In the genomic region with DNA sequence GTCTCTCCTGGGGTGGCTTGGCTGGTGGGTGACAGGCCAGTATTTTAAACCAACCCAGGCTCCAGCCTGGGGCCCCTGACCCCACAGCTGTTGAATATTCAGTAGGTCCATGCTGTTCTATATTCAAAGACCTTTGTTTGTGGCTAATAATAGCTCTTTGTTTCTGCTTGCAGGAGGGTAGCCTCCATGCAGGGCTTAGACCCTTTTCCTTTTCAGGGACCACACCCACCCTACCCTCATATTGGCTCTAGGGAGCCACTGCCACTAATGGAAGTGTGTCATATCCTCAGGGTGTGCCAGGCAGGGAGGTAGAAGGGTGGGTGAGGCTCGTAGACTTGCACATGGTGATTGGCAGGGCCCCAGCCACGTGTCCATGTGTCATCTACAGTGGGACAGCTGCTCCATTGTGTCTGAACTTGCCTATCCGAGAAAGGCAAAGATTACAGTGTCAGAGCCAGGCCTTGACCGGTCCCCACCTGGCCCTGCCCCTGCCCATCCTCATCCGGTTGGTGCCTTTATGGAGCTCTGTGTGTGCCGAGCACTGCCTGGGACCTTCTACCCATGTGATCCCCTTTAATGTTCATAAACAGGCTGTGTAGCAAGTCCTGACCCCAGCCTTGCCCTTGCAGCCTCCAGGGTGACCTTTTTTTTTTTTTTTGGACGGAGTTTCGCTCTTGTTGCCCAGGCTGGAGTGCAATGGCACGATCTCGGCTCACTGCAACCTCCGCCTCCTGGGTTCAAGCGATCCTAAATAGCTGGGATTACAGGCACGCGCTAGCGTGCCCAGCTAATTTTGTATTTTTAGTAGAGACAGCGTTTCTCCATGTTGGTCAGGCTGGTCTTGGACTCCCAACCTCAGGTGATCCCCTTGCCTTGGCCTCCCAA, we compare ENCODE assay signal across 10 cellular contexts. TPM values are rescaled to one million over a fixed set of nuclear protein-coding genes. Genes with fewer than 3 reads are reported as not detected.
DNase-seq lines count a peak whose midpoint lies in the region; ATAC-seq and TF ChIP-seq lines count a peak whose summit lies in the region.
"Had no signal": no experiment of that assay in that cellular context is flagged by ENCODE, and none has a peak within 500 bp of the region (broad histone marks: within the 10 kb centered on the region; RNA-seq: fewer than 3 reads in every experiment).

No MANE protein-coding gene starts in this region.

- no peaks in the 10 kb centered on the region for H3K27me3 ChIP-seq in trophoblast cell (ENCODE audit: insufficient read depth, low read length)

- H3K18ac ChIP-seq in trophoblast cell (ENCODE audit: low read length), result peak overlapping the region; percentile 1

- peak overlapping the region; percentile 4 for H4K91ac ChIP-seq in trophoblast cell (ENCODE audit: low read depth, low read length)

- H2AK5ac ChIP-seq in trophoblast cell (ENCODE audit: low read length), result no peak overlapping the region

- no peak overlapping the region for H2BK12ac ChIP-seq in trophoblast cell (ENCODE audit: low read length)

- no peak overlapping the region for H2BK5ac ChIP-seq in trophoblast cell (ENCODE audit: low read depth, low read length, poor library complexity)

- peaks cover 9 to 17% of the 10 kb centered on the region in 2 experiments for H3K4me1 ChIP-seq in trophoblast cell (ENCODE audit: control insufficient read depth in 1 of 2, insufficient read depth in 2 of 2, low read length in 2 of 2)

- H3K14ac ChIP-seq in trophoblast cell (ENCODE audit: low read length), result no peak overlapping the region

- DNase-seq in ELF-1 (ENCODE audit: low read depth, low spot score), result peak; percentile 53
- peak; percentile 22 for DNase-seq in SHP77 treated with DMSO at 0.1 percent for 48 hours (lab: John Stamatoyannopoulos, UW)
- peak; percentile 27 to 62 for DNase-seq in foreskin fibroblast
- DNase-seq in trophoblast cell, result no peak
- no peak for DNase-seq in NCI-H1694 (lab: John Stamatoyannopoulos, UW)
- DNase-seq in MV-4-11 (lab: John Stamatoyannopoulos, UW), result no peak
- no peak for DNase-seq in NCI-H1048 (lab: John Stamatoyannopoulos, UW)
- DNase-seq: SIG-M5 had no signal

- no peak overlapping the region for H2AFZ ChIP-seq in trophoblast cell (ENCODE audit: insufficient read depth, low read length, poor library complexity)

- H4K8ac ChIP-seq in trophoblast cell (ENCODE audit: low read depth, low read length), result no peak overlapping the region

- H3K4me2 ChIP-seq in trophoblast cell (ENCODE audit: low read length), result no peak overlapping the region

- H3K9me3 ChIP-seq in trophoblast cell (ENCODE audit: insufficient read depth, low read depth, low read length), result no peaks in the 10 kb centered on the region

- H3K4ac ChIP-seq in trophoblast cell (ENCODE audit: low read depth, low read length), result no peak overlapping the region

- no CpG with 5 or more reads among the region's 16 CpGs for WGBS in trophoblast cell (ENCODE audit: extremely low coverage, insufficient coverage, insufficient read length)

- H3K79me2 ChIP-seq in trophoblast cell (ENCODE audit: control insufficient read depth, insufficient read depth, low read length, poor library complexity), result no peaks in the 10 kb centered on the region

- H4K12ac ChIP-seq in trophoblast cell (ENCODE audit: low read depth, low read length), result no peak overlapping the region

- TF ChIP-seq CTCF in foreskin fibroblast (IDR thresholded peaks at IDR 0.05; ENCODE audit: low read depth, low read length), result no peak

- H3K9ac ChIP-seq in trophoblast cell (ENCODE audit: low read length), result no peak overlapping the region

- peaks cover 0 to 2% of the 10 kb centered on the region in 2 experiments for H3K36me3 ChIP-seq in trophoblast cell (ENCODE audit: control insufficient read depth in 1 of 2, insufficient read depth in 2 of 2, low read length in 2 of 2)

- H3K23ac ChIP-seq in trophoblast cell (ENCODE audit: low read length), result no peak overlapping the region

- H3K4me3 ChIP-seq in foreskin fibroblast (ENCODE audit: low read depth in 1 of 2, low read length in 2 of 2), result no peak overlapping the region
- H3K4me3 ChIP-seq in trophoblast cell (ENCODE audit: low read depth, low read length), result no peak overlapping the region

- peaks cover 7% of the 10 kb centered on the region for H3K79me1 ChIP-seq in trophoblast cell (ENCODE audit: low read length)

- no peak overlapping the region for H3K27ac ChIP-seq in trophoblast cell (ENCODE audit: low read depth, low read length)

- no peak overlapping the region for H2BK120ac ChIP-seq in trophoblast cell (ENCODE audit: insufficient read depth, low read length, poor library complexity)

- no peak for ATAC-seq in HG02571 (IDR thresholded peaks at IDR 0.05; ENCODE audit: unreplicated experiment)

RNA-seq across cellular contexts. Expression of a gene that starts 22.1 kb away (rescaled TPM):
- polyA plus RNA-seq in trophoblast cell (2013), result 4.2 and 4.8 TPM in 2 replicates
- polyA plus RNA-seq: IgD-negative memory B cell had no signal

Comparison
In these comparisons a context has a peak if more than half of its experiments do, and no peak if none do; other contexts are left out.
1. DNase-seq: peak in ELF-1 (single experiment), SHP77 treated with DMSO at 0.1 percent for 48 hours (single experiment) and foreskin fibroblast (2 of 2); none in trophoblast cell (0 of 2), NCI-H1694 (single experiment), MV-4-11 (single experiment) and NCI-H1048 (single experiment).